2 cellular contexts compared by ENCODE assay signal in genomic region chr18:58805482-58806187, GRCh38.
TF ChIP-seq lines count a peak whose summit lies in the region.

No MANE protein-coding gene starts in this region.

TF ChIP-seq in GM23338, 12 proteins besides CTCF, POLR2A, EP300 and RAD21 (continued from another document):
- TF ChIP-seq, protein P1, sequence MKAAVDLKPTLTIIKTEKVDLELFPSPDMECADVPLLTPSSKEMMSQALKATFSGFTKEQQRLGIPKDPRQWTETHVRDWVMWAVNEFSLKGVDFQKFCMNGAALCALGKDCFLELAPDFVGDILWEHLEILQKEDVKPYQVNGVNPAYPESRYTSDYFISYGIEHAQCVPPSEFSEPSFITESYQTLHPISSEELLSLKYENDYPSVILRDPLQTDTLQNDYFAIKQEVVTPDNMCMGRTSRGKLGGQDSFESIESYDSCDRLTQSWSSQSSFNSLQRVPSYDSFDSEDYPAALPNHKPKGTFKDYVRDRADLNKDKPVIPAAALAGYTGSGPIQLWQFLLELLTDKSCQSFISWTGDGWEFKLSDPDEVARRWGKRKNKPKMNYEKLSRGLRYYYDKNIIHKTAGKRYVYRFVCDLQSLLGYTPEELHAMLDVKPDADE (IDR thresholded peaks at IDR 0.05), result no peak
- no peak for TF ChIP-seq EZH2phosphoT487 (IDR thresholded peaks at IDR 0.05; ENCODE audit: unreplicated experiment)
- TF ChIP-seq NANOG (IDR thresholded peaks at IDR 0.05; ENCODE audit: borderline replicate concordance), result no peak
- no peak for TF ChIP-seq ZNF114 (CRISPR knock-in tag; IDR thresholded peaks at IDR 0.05)
- no peak for TF ChIP-seq EZH2 (IDR thresholded peaks at IDR 0.05; ENCODE audit: low read depth, unreplicated experiment)
- TF ChIP-seq REST (IDR thresholded peaks at IDR 0.05; ENCODE audit: unreplicated experiment), result no peak
- TF ChIP-seq POLR2AphosphoS5 (IDR thresholded peaks at IDR 0.05; ENCODE audit: low read depth), result no peak
- no peak for TF ChIP-seq CREB1 (CRISPR knock-in tag; IDR thresholded peaks at IDR 0.05; ENCODE audit: low read depth)
- no peak for TF ChIP-seq JUNB (IDR thresholded peaks at IDR 0.05; ENCODE audit: unreplicated experiment)
- TF ChIP-seq, protein P2, sequence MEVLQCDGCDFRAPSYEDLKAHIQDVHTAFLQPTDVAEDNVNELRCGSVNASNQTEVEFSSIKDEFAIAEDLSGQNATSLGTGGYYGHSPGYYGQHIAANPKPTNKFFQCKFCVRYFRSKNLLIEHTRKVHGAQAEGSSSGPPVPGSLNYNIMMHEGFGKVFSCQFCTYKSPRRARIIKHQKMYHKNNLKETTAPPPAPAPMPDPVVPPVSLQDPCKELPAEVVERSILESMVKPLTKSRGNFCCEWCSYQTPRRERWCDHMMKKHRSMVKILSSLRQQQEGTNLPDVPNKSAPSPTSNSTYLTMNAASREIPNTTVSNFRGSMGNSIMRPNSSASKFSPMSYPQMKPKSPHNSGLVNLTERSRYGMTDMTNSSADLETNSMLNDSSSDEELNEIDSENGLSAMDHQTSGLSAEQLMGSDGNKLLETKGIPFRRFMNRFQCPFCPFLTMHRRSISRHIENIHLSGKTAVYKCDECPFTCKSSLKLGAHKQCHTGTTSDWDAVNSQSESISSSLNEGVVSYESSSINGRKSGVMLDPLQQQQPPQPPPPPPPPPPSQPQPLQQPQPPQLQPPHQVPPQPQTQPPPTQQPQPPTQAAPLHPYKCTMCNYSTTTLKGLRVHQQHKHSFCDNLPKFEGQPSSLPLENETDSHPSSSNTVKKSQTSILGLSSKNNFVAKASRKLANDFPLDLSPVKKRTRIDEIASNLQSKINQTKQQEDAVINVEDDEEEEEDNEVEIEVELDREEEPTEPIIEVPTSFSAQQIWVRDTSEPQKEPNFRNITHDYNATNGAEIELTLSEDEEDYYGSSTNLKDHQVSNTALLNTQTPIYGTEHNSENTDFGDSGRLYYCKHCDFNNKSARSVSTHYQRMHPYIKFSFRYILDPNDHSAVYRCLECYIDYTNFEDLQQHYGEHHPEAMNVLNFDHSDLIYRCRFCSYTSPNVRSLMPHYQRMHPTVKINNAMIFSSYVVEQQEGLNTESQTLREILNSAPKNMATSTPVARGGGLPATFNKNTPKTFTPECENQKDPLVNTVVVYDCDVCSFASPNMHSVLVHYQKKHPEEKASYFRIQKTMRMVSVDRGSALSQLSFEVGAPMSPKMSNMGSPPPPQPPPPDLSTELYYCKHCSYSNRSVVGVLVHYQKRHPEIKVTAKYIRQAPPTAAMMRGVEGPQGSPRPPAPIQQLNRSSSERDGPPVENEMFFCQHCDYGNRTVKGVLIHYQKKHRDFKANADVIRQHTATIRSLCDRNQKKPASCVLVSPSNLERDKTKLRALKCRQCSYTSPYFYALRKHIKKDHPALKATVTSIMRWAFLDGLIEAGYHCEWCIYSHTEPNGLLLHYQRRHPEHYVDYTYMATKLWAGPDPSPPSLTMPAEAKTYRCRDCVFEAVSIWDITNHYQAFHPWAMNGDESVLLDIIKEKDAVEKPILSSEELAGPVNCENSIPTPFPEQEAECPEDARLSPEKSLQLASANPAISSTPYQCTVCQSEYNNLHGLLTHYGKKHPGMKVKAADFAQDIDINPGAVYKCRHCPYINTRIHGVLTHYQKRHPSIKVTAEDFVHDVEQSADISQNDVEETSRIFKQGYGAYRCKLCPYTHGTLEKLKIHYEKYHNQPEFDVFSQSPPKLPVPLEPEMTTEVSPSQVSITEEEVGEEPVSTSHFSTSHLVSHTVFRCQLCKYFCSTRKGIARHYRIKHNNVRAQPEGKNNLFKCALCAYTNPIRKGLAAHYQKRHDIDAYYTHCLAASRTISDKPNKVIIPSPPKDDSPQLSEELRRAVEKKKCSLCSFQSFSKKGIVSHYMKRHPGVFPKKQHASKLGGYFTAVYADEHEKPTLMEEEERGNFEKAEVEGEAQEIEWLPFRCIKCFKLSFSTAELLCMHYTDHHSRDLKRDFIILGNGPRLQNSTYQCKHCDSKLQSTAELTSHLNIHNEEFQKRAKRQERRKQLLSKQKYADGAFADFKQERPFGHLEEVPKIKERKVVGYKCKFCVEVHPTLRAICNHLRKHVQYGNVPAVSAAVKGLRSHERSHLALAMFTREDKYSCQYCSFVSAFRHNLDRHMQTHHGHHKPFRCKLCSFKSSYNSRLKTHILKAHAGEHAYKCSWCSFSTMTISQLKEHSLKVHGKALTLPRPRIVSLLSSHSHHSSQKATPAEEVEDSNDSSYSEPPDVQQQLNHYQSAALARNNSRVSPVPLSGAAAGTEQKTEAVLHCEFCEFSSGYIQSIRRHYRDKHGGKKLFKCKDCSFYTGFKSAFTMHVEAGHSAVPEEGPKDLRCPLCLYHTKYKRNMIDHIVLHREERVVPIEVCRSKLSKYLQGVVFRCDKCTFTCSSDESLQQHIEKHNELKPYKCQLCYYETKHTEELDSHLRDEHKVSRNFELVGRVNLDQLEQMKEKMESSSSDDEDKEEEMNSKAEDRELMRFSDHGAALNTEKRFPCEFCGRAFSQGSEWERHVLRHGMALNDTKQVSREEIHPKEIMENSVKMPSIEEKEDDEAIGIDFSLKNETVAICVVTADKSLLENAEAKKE (CRISPR knock-in tag; IDR thresholded peaks at IDR 0.05), result no peak

TF ChIP-seq in SK-N-SH, 30 proteins besides CTCF, POLR2A, EP300 and RAD21:
- TF ChIP-seq, protein P3, sequence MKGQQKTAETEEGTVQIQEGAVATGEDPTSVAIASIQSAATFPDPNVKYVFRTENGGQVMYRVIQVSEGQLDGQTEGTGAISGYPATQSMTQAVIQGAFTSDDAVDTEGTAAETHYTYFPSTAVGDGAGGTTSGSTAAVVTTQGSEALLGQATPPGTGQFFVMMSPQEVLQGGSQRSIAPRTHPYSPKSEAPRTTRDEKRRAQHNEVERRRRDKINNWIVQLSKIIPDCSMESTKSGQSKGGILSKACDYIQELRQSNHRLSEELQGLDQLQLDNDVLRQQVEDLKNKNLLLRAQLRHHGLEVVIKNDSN (IDR thresholded peaks at IDR 0.05; ENCODE audit: borderline replicate concordance, low read depth), result no peak
- TF ChIP-seq, protein P4, sequence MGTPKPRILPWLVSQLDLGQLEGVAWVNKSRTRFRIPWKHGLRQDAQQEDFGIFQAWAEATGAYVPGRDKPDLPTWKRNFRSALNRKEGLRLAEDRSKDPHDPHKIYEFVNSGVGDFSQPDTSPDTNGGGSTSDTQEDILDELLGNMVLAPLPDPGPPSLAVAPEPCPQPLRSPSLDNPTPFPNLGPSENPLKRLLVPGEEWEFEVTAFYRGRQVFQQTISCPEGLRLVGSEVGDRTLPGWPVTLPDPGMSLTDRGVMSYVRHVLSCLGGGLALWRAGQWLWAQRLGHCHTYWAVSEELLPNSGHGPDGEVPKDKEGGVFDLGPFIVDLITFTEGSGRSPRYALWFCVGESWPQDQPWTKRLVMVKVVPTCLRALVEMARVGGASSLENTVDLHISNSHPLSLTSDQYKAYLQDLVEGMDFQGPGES (IDR thresholded peaks at IDR 0.05; ENCODE audit: low read depth, low read length), result no peak
- TF ChIP-seq FOSL2 (IDR thresholded peaks at IDR 0.05; ENCODE audit: borderline replicate concordance, low read depth), result no peak
TF ChIP-seq in SK-N-SH: peak in this region for 0.
